In genomic region chr5:43192558-43193170, GRCh38 we compare ENCODE assay signal across 8 cellular contexts. TPM values are rescaled to one million over a fixed set of nuclear protein-coding genes. Genes with fewer than 3 reads are reported as not detected.
DNase-seq lines count a peak whose midpoint lies in the region; ATAC-seq and TF ChIP-seq lines count a peak whose summit lies in the region.

No MANE protein-coding gene starts in this region.

- peaks cover 26 to 33% of the 10 kb centered on the region in 2 experiments for H3K4me1 Mint-ChIP-seq in H9

- no peak for DNase-seq in H9
- peak; percentile 31 for DNase-seq in NCI-H526 treated with DMSO at 0.1 percent for 48 hours (lab: John Stamatoyannopoulos, UW)
- DNase-seq in adipocyte (ENCODE audit: low read depth): peak; percentile 70
- DNase-seq in left ventricle myocardium superior: peak; percentile 57
- DNase-seq in psoas muscle: peak; percentile 46 to 69
- no peak for DNase-seq in LoVo (ENCODE audit: low spot score)
- DNase-seq in T1000 (lab: John Stamatoyannopoulos, UW): no peak

- H3K9ac ChIP-seq in ES-I3 (ENCODE audit: low read depth, low read length): peak overlapping the region; percentile 42; the same call in 1 of the 2 replicates
- H3K9ac ChIP-seq in H9 (ENCODE audit: extremely low read depth, insufficient read length, low read length): no peak overlapping the region
- peak overlapping the region; percentile 32 for H3K9ac ChIP-seq in adipocyte (ENCODE audit: low read length)

- no peak overlapping the region for H3K14ac ChIP-seq in H9 (ENCODE audit: insufficient read depth, low read length)

- intact Hi-C loops in left ventricle myocardium superior (cut with micrococcal nuclease) (no loop called here), psoas muscle (cut with DNase I) (no loop called here)

- H3K36me3 Mint-ChIP-seq in H9 (ENCODE audit: insufficient read depth in 1 of 3, low read depth in 3 of 3): no peaks in the 10 kb centered on the region

- ATAC-seq in left ventricle myocardium superior (peak; percentile 69), psoas muscle (peak; percentile 70 to 87 (median 78))

- H3K4me1 ChIP-seq in ES-I3 (ENCODE audit: insufficient read depth, low read length): no peaks in the 10 kb centered on the region; the same call in 1 of the 2 replicates
- peaks cover 3% of the 10 kb centered on the region; the same call in 1 of the 2 replicates for H3K4me1 ChIP-seq in H9 (ENCODE audit: insufficient read depth, low read length)
- peaks cover 23% of the 10 kb centered on the region for H3K4me1 ChIP-seq in adipocyte (ENCODE audit: control insufficient read depth, insufficient read depth, low read length)
- H3K4me1 ChIP-seq in psoas muscle: peaks cover 10% of the 10 kb centered on the region

- no peak overlapping the region for H2AK5ac ChIP-seq in H9 (ENCODE audit: insufficient read length, low read length)

- H3K4me2 ChIP-seq in H9 (ENCODE audit: insufficient read depth, insufficient read length, low read length): peak overlapping the region; percentile 78

- no peak for TF ChIP-seq CTCF in H9 (conservative IDR thresholded peaks at IDR 0.05)
- no peak for TF ChIP-seq CTCF in psoas muscle (IDR thresholded peaks at IDR 0.05)

- H4K91ac ChIP-seq in H9 (ENCODE audit: insufficient read length, low read depth, low read length): no peak overlapping the region

- H3K79me2 ChIP-seq in H9 (ENCODE audit: insufficient read depth, low read length): no peaks in the 10 kb centered on the region

- H3K23me2 ChIP-seq in H9 (ENCODE audit: insufficient read length, low read depth, low read length, poor library complexity, severe bottlenecking): peaks cover 20% of the 10 kb centered on the region

- H3K27ac ChIP-seq in H9 (ENCODE audit: insufficient read length, low read depth, low read length) (no peak overlapping the region), psoas muscle (no peak overlapping the region)

- no peak overlapping the region for H2BK12ac ChIP-seq in H9 (ENCODE audit: insufficient read length, low read depth, low read length)

- no peaks in the 10 kb centered on the region for H4K20me1 ChIP-seq in H9 (ENCODE audit: control insufficient read depth, insufficient read depth, insufficient read length)

- H3K9me3 Mint-ChIP-seq in H9: no peaks in the 10 kb centered on the region

- no peaks in the 10 kb centered on the region for H3K79me1 ChIP-seq in H9 (ENCODE audit: insufficient read depth, low read depth, low read length, poor library complexity, severe bottlenecking)

- H3T11ph ChIP-seq in H9 (ENCODE audit: low read length): no peak overlapping the region

- no peak overlapping the region for H3K23ac ChIP-seq in H9 (ENCODE audit: insufficient read length, low read depth, low read length)

- H3K27me3 Mint-ChIP-seq in H9 (ENCODE audit: low read depth): peaks cover 54% of the 10 kb centered on the region

- no peak overlapping the region for H2BK120ac ChIP-seq in H9 (ENCODE audit: low read depth, low read length, poor library complexity, severe bottlenecking)

- no peak overlapping the region for H3K4ac ChIP-seq in H9 (ENCODE audit: low read depth, low read length)

- H2BK15ac ChIP-seq in H9 (ENCODE audit: low read depth, low read length): no peak overlapping the region

- H3K27me3 ChIP-seq in H9 (ENCODE audit: insufficient read depth, low read length) (peaks cover 15% of the 10 kb centered on the region; the same call in 1 of the 2 replicates), adipocyte (replicated peaks; ENCODE audit: control insufficient read depth, insufficient read depth, low read length) (no peaks in the 10 kb centered on the region), psoas muscle (ENCODE audit: insufficient read depth in 3 of 3, low read length in 2 of 3) (no peaks in the 10 kb centered on the region)

- peak overlapping the region; percentile 80 for H3K4me3 ChIP-seq in adipocyte (ENCODE audit: low read length)
- H3K4me3 ChIP-seq in psoas muscle: peak overlapping the region; percentile 76

- H3K9me3 ChIP-seq in ES-I3 (ENCODE audit: control insufficient read depth, insufficient read depth, low read length): no peaks in the 10 kb centered on the region
- no peaks in the 10 kb centered on the region for H3K9me3 ChIP-seq in H9 (ENCODE audit: control insufficient read depth, low read depth, low read length)
- H3K9me3 ChIP-seq in adipocyte (ENCODE audit: control insufficient read depth, low read length): no peaks in the 10 kb centered on the region
- H3K9me3 ChIP-seq in psoas muscle: no peaks in the 10 kb centered on the region

- no peak overlapping the region for H3K56ac ChIP-seq in H9 (ENCODE audit: insufficient read length, low read depth, low read length)

- no peak overlapping the region for H2BK20ac ChIP-seq in H9 (ENCODE audit: low read depth, low read length, poor library complexity, severe bottlenecking)

- H2BK5ac ChIP-seq in H9 (ENCODE audit: insufficient read length, low read length): no peak overlapping the region

- H3K27ac Mint-ChIP-seq in H9: no peak overlapping the region

- H3K18ac ChIP-seq in H9 (ENCODE audit: insufficient read length, low read depth, low read length): no peak overlapping the region

- H3K36me3 ChIP-seq in ES-I3 (ENCODE audit: insufficient read depth, low read length): no peaks in the 10 kb centered on the region
- H3K36me3 ChIP-seq in adipocyte (ENCODE audit: control insufficient read depth, insufficient read depth, low read length, severe bottlenecking): no peaks in the 10 kb centered on the region
- H3K36me3 ChIP-seq in psoas muscle (ENCODE audit: insufficient read depth in 1 of 2, low read depth in 1 of 2): no peaks in the 10 kb centered on the region

- H3K4me3 Mint-ChIP-seq in H9: peak overlapping the region; percentile 62 to 87

- H4K5ac ChIP-seq in H9 (ENCODE audit: insufficient read length, low read depth, low read length): no peak overlapping the region

- no CpG with 5 or more reads among the region's 49 CpGs for WGBS in H9 (ENCODE audit: extremely low coverage, insufficient read length, low lambda C conversion rate)
- WGBS in psoas muscle, 3 donors: 0 to 1% (median 0%) methylated on average over 49 of the region's 49 CpGs

- H2AFZ ChIP-seq in H9 (ENCODE audit: low read length): no peak overlapping the region

- H4K8ac ChIP-seq in H9 (replicated peaks; ENCODE audit: insufficient read length, low read depth, low read length): no peak overlapping the region

RNA-seq across cellular contexts. Expression of gene NIM1K, which starts 0.6 kb away (rescaled TPM):
- total RNA-seq in H9 (2021): 0.07 TPM in 1 of 2 replicates, not detected in the other
- total RNA-seq in left ventricle myocardium superior: 0.20 TPM
- total RNA-seq in psoas muscle: under 1 TPM in 3 of 4 donors, not detected in 1; 0.19 to 0.25 (median 0.24) TPM
- under 1 TPM; 0.10 to 0.20 (median 0.18) TPM for polyA plus RNA-seq in psoas muscle

Comparison
In these comparisons a context has a peak if more than half of its experiments do, and no peak if none do; other contexts are left out.
1. DNase-seq: peak in NCI-H526 treated with DMSO at 0.1 percent for 48 hours (single experiment), adipocyte (single experiment), left ventricle myocardium superior (single experiment) and psoas muscle (2 of 2); none in H9 (single experiment), LoVo (single experiment) and T1000 (single experiment).